ENCODE assay signal across 1 cellular context in genomic region chr15:52786436-52787122, GRCh38.
TF ChIP-seq lines count a peak whose summit lies in the region.

No MANE protein-coding gene starts in this region.

TF ChIP-seq in HepG2, 621 proteins besides CTCF, POLR2A, EP300 and RAD21 (continued from another document and continues in another):
- no peak for TF ChIP-seq ARID3A (IDR thresholded peaks at IDR 0.05; ENCODE audit: low read depth, low read length)
- TF ChIP-seq KDM5A (IDR thresholded peaks at IDR 0.05; ENCODE audit: borderline replicate concordance, low read length), result no peak
- no peak for TF ChIP-seq ATF3 (CRISPR knock-in tag; IDR thresholded peaks at IDR 0.05)
- no peak for TF ChIP-seq SRSF4 (IDR thresholded peaks at IDR 0.05; ENCODE audit: low read depth, low read length, poor library complexity, severe bottlenecking)
- no peak for TF ChIP-seq MATR3 (CRISPR knock-in tag; IDR thresholded peaks at IDR 0.05)
- TF ChIP-seq HDAC6 (IDR thresholded peaks at IDR 0.05; ENCODE audit: low read depth, low read length), result no peak
- peak; percentile 35; the same call in 1 of the 2 replicates for TF ChIP-seq RXRB (CRISPR knock-in tag; IDR thresholded peaks at IDR 0.05; ENCODE audit: borderline replicate concordance)
- no peak for TF ChIP-seq ZNF546 (CRISPR knock-in tag; conservative IDR thresholded peaks at IDR 0.05)
- no peak for TF ChIP-seq MXD4 (CRISPR knock-in tag; IDR thresholded peaks at IDR 0.05)
- no peak for TF ChIP-seq KDM6A (CRISPR knock-in tag; IDR thresholded peaks at IDR 0.05; ENCODE audit: low read depth)
- TF ChIP-seq ZBED4 (CRISPR knock-in tag; IDR thresholded peaks at IDR 0.05; ENCODE audit: borderline replicate concordance), result no peak
- TF ChIP-seq ZNF160 (CRISPR knock-in tag; IDR thresholded peaks at IDR 0.05), result no peak
- no peak for TF ChIP-seq MLXIP (CRISPR knock-in tag; IDR thresholded peaks at IDR 0.05; ENCODE audit: borderline replicate concordance)
- no peak for TF ChIP-seq POLR2AphosphoS2 (IDR thresholded peaks at IDR 0.05; ENCODE audit: low read depth, low read length)
- TF ChIP-seq SETDB1 (CRISPR knock-in tag; IDR thresholded peaks at IDR 0.05; ENCODE audit: borderline replicate concordance), result no peak
- TF ChIP-seq ZNF274 (CRISPR knock-in tag; IDR thresholded peaks at IDR 0.05), result 0 out of 2 replicates have a peak, but pooled peaks have one; percentile 7
- no peak for TF ChIP-seq IKZF1 (IDR thresholded peaks at IDR 0.05)
- no peak for TF ChIP-seq SRSF1 (optimal IDR thresholded peaks at IDR 0.05; ENCODE audit: low read depth, low read length)
- no peak for TF ChIP-seq ZNF839 (CRISPR knock-in tag; IDR thresholded peaks at IDR 0.05; ENCODE audit: borderline replicate concordance)
- TF ChIP-seq TAF1 (CRISPR knock-in tag; IDR thresholded peaks at IDR 0.05), result no peak
- no peak for TF ChIP-seq ZNF282 (IDR thresholded peaks at IDR 0.05; ENCODE audit: partially characterized antibody)
- peak; percentile 25; the same call in 1 of the 2 replicates for TF ChIP-seq RXRA (CRISPR knock-in tag; IDR thresholded peaks at IDR 0.05)
- no peak for TF ChIP-seq ZNF792 (CRISPR knock-in tag; IDR thresholded peaks at IDR 0.05)
- TF ChIP-seq HBP1 (CRISPR knock-in tag; IDR thresholded peaks at IDR 0.05; ENCODE audit: low read depth), result no peak
- no peak for TF ChIP-seq ZNF496 (CRISPR knock-in tag; IDR thresholded peaks at IDR 0.05; ENCODE audit: insufficient replicate concordance)
- 0 out of 2 replicates have a peak, but pooled peaks have one; percentile 21 for TF ChIP-seq ZNF317 (CRISPR knock-in tag; IDR thresholded peaks at IDR 0.05)
- TF ChIP-seq TCF12 (IDR thresholded peaks at IDR 0.05), result no peak
- no peak for TF ChIP-seq TCF12 (CRISPR knock-in tag; IDR thresholded peaks at IDR 0.05)
- no peak for TF ChIP-seq NR1H2 (CRISPR knock-in tag; IDR thresholded peaks at IDR 0.05; ENCODE audit: borderline replicate concordance, low read depth)
- no peak for TF ChIP-seq TMF1 (CRISPR knock-in tag; IDR thresholded peaks at IDR 0.05; ENCODE audit: low read depth)
- TF ChIP-seq ZSCAN25 (CRISPR knock-in tag; IDR thresholded peaks at IDR 0.05), result no peak
- TF ChIP-seq ZNF331 (CRISPR knock-in tag; IDR thresholded peaks at IDR 0.05), result no peak
- no peak for TF ChIP-seq ZSCAN22 (CRISPR knock-in tag; IDR thresholded peaks at IDR 0.05)
- TF ChIP-seq SP2 (CRISPR knock-in tag; IDR thresholded peaks at IDR 0.05), result no peak
- peak; percentile 50; the same call in 1 of the 2 replicates for TF ChIP-seq ESRRA (CRISPR knock-in tag; IDR thresholded peaks at IDR 0.05; ENCODE audit: low read depth)
- TF ChIP-seq RBM39 (IDR thresholded peaks at IDR 0.05; ENCODE audit: low read depth, low read length, poor library complexity, severe bottlenecking), result no peak
- no peak for TF ChIP-seq MBD4 (IDR thresholded peaks at IDR 0.05; ENCODE audit: borderline replicate concordance, low read length)
- TF ChIP-seq ZBTB33 (CRISPR knock-in tag; IDR thresholded peaks at IDR 0.05), result no peak
- no peak for TF ChIP-seq ZGPAT (CRISPR knock-in tag; IDR thresholded peaks at IDR 0.05)
- TF ChIP-seq MAFF (IDR thresholded peaks at IDR 0.05; ENCODE audit: low read depth, low read length), result no peak
- TF ChIP-seq TFE3 (CRISPR knock-in tag; IDR thresholded peaks at IDR 0.05), result no peak
- TF ChIP-seq BCLAF1 (IDR thresholded peaks at IDR 0.05), result no peak
- peak; percentile 53 for TF ChIP-seq PPARG (CRISPR knock-in tag; conservative IDR thresholded peaks at IDR 0.05)
- 0 out of 2 replicates have a peak, but pooled peaks have one; percentile 37 for TF ChIP-seq MXD1 (CRISPR knock-in tag; IDR thresholded peaks at IDR 0.05)
- TF ChIP-seq NR2C2 (CRISPR knock-in tag; IDR thresholded peaks at IDR 0.05; ENCODE audit: borderline replicate concordance), result peak; percentile 86
- TF ChIP-seq RBM22 (optimal IDR thresholded peaks at IDR 0.05; ENCODE audit: low read length), result no peak
- no peak for TF ChIP-seq RFXAP (CRISPR knock-in tag; IDR thresholded peaks at IDR 0.05; ENCODE audit: borderline replicate concordance)
- TF ChIP-seq KLF9 (CRISPR knock-in tag; IDR thresholded peaks at IDR 0.05; ENCODE audit: low read depth), result no peak
- TF ChIP-seq ZNF292 (CRISPR knock-in tag; IDR thresholded peaks at IDR 0.05; ENCODE audit: borderline replicate concordance, low read depth), result 0 out of 2 replicates have a peak, but pooled peaks have one; percentile 25
